8 cellular contexts compared by ENCODE assay signal in genomic region chr12:3752096-3752709, GRCh38. TPM values are rescaled to one million over a fixed set of nuclear protein-coding genes. Genes with fewer than 3 reads are reported as not detected.
DNase-seq lines count a peak whose midpoint lies in the region; ATAC-seq and TF ChIP-seq lines count a peak whose summit lies in the region.

No MANE protein-coding gene starts in this region.

- H3K4me2 ChIP-seq in OCI-LY7 (ENCODE audit: low read length) = peak overlapping the region; percentile 87

- H3K79me2 ChIP-seq in OCI-LY7 (ENCODE audit: insufficient read depth, low read depth, low read length) = peaks cover 13% of the 10 kb centered on the region; the same call in 1 of the 2 replicates

- ATAC-seq in GM18873 (IDR thresholded peaks at IDR 0.05; ENCODE audit: low FRiP score, unreplicated experiment) (peak; percentile 39), HG02970 (IDR thresholded peaks at IDR 0.05; ENCODE audit: low FRiP score, unreplicated experiment) (peak; percentile 43)

- POLR2A ChIA-PET in OCI-LY7 (lab: Charles Lee) = interaction anchor here (1.3 kb wide), 1 partner anchor 22 kb away, joined by 3 read pairs; no protein-coding TSS in a partner anchor

- peaks cover 8% of the 10 kb centered on the region for H3K36me3 ChIP-seq in OCI-LY7 (ENCODE audit: insufficient read depth, low read length)
- H3K36me3 ChIP-seq in iPS-15b (ENCODE audit: control insufficient read depth, insufficient read depth, low read length) = no peaks in the 10 kb centered on the region

- TF ChIP-seq CTCF in OCI-LY7 (conservative IDR thresholded peaks at IDR 0.05; ENCODE audit: low read length) = no peak

- DNase-seq in OCI-LY7 (ENCODE audit: low spot score) (peak; percentile 80), activated gamma-delta T cell (lab: John Stamatoyannopoulos, UW) (peak; percentile 45), OCI-M2 (lab: John Stamatoyannopoulos, UW; ENCODE audit: unreplicated experiment) (no peak), midbrain (lab: John Stamatoyannopoulos, UW) (no peak)
- DNase-seq in stimulated activated CD4-positive, alpha-beta T cell treated with anti-CD3 and anti-CD28 coated beads, Interleukin-15, amount 100 ng/mL, for 24 hours = peak; percentile 80

- no peaks in the 10 kb centered on the region for H3K9me2 ChIP-seq in OCI-LY7 (ENCODE audit: insufficient read depth, low read length)

- peaks cover 12% of the 10 kb centered on the region for H3K27me3 ChIP-seq in iPS-15b (ENCODE audit: control insufficient read depth, insufficient read depth, low read length)

- intact Hi-C loops in OCI-LY7 (cut with micrococcal nuclease; ENCODE audit: unreplicated experiment) = no loop called here

- H3K4me3 ChIP-seq in OCI-LY7 (ENCODE audit: low read depth, low read length, poor library complexity, severe bottlenecking) (peak overlapping the region; percentile 83), iPS-15b (ENCODE audit: low read depth, low read length) (peak overlapping the region; percentile 45)

- peak overlapping the region; percentile 77 for H2AFZ ChIP-seq in OCI-LY7 (ENCODE audit: low read length)

- H3K27ac ChIP-seq in OCI-LY7 (ENCODE audit: low read depth, low read length, poor library complexity, severe bottlenecking) = peak overlapping the region; percentile 80

- H3K9me3 ChIP-seq in OCI-LY7 (ENCODE audit: low read length) (no peaks in the 10 kb centered on the region), iPS-15b (ENCODE audit: control insufficient read depth, insufficient read depth, low read length) (no peaks in the 10 kb centered on the region)

- H3K4me1 ChIP-seq in OCI-LY7 (ENCODE audit: insufficient read depth, low read length, poor library complexity, severe bottlenecking) (peaks cover 26% of the 10 kb centered on the region), iPS-15b (ENCODE audit: control insufficient read depth, insufficient read depth, low read length) (peaks cover 4% of the 10 kb centered on the region)

- CTCF ChIA-PET in OCI-LY7 (lab: Charles Lee; ENCODE audit: unreplicated experiment) = no interaction called here

- H4K20me1 ChIP-seq in OCI-LY7 (ENCODE audit: insufficient read depth, low read length) = no peaks in the 10 kb centered on the region

- H3K9ac ChIP-seq in iPS-15b (ENCODE audit: low read depth, low read length) = no peak overlapping the region

- TSS peak; percentile 43 for BruUV-seq in OCI-LY7 (replicated peaks; lab: Mats Ljungman, UMichigan)

RNA-seq across cellular contexts. Expression of gene CRACR2A, which starts 0.7 kb away (rescaled TPM):
- 28.2 and 29.8 TPM in 2 replicates for total RNA-seq in OCI-LY7 (2014; rRNA removed; shearing (Covaris generic))
- total RNA-seq in OCI-LY7 (2022) = 31.0 and 31.1 TPM in 2 replicates

Comparison
In these comparisons a context has a peak if more than half of its experiments do, and no peak if none do; other contexts are left out.
1. DNase-seq: peak in OCI-LY7 (single experiment), activated gamma-delta T cell (single experiment) and stimulated activated CD4-positive, alpha-beta T cell treated with anti-CD3 and anti-CD28 coated beads, Interleukin-15, amount 100 ng/mL, for 24 hours (single experiment); none in OCI-M2 (single experiment) and midbrain (single experiment).